ENCODE assay signal across 30 cellular contexts in the genomic region with DNA sequence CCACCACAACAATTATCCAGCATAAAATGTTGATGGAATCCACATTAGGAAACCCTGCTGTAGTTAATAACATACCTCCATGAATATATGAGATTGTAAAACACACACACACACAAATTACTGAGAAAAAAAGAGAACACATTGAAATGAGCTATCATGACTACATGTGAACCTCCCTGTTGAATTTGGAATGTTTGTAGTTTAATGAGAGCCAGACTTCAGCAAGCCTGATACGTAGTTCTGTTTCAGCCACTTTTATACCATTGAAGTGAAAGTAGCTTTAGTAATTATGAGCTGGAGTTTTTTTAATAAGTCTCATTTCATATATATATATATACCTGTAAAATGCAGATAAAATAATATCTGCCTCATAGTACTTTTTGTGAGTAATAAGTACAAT.
"Had no signal": no experiment of that assay in that cellular context is flagged by ENCODE, and none has a peak within 500 bp of the region (broad histone marks: within the 10 kb centered on the region; RNA-seq: fewer than 3 reads in every experiment).

No MANE protein-coding gene starts in this region.

- H2AFZ ChIP-seq: neural progenitor cell, parathyroid adenoma had no signal

- H3K9ac ChIP-seq: neural progenitor cell, parathyroid adenoma had no signal

- H3K27me3 Mint-ChIP-seq: dendritic cell treated with granulocyte-macrophage colony-stimulating factor and Interleukin-4, amounts not matched to agents 40 ng/mL and 50 ng/mL, for 4 days; naive thymus-derived CD4-positive, alpha-beta T cell; progenitor cell of endocrine pancreas; stimulated activated naive CD8-positive, alpha-beta T cell treated with anti-CD3 and anti-CD28 coated beads, Interleukin-15, amount 100 ng/mL, for 72 hours had no signal

- H3K27ac Mint-ChIP-seq: dendritic cell treated with granulocyte-macrophage colony-stimulating factor and Interleukin-4, amounts not matched to agents 40 ng/mL and 50 ng/mL, for 4 days; endodermal cell; naive thymus-derived CD4-positive, alpha-beta T cell; nephron; neural progenitor cell; progenitor cell of endocrine pancreas; stimulated activated naive CD8-positive, alpha-beta T cell treated with anti-CD3 and anti-CD28 coated beads, Interleukin-15, amount 100 ng/mL, for 72 hours had no signal

- H3K36me3 ChIP-seq: colonic mucosa, heart right ventricle, left lung, neural progenitor cell, right lobe of liver, thyroid gland had no signal

- H3K4me3 ChIP-seq: colonic mucosa, heart right ventricle, left lung, neural progenitor cell, right lobe of liver, smooth muscle cell, thyroid gland had no signal

- H3K27me3 ChIP-seq: colonic mucosa, heart right ventricle, left lung, neural progenitor cell, right lobe of liver, thyroid gland had no signal

- ATAC-seq: esophagus mucosa; heart right ventricle; left cardiac atrium; left lung; naive thymus-derived CD4-positive, alpha-beta T cell; right lobe of liver; stimulated activated naive CD8-positive, alpha-beta T cell treated with anti-CD3 and anti-CD28 coated beads, Interleukin-15, amount 100 ng/mL, for 72 hours had no signal

- H3K4me1 Mint-ChIP-seq: naive thymus-derived CD4-positive, alpha-beta T cell; nephron; neural progenitor cell; stimulated activated naive CD8-positive, alpha-beta T cell treated with anti-CD3 and anti-CD28 coated beads, Interleukin-15, amount 100 ng/mL, for 72 hours had no signal

- H3K4me3 Mint-ChIP-seq: dendritic cell treated with granulocyte-macrophage colony-stimulating factor and Interleukin-4, amounts not matched to agents 40 ng/mL and 50 ng/mL, for 4 days; endodermal cell; naive thymus-derived CD4-positive, alpha-beta T cell; nephron; neural progenitor cell; stimulated activated naive CD8-positive, alpha-beta T cell treated with anti-CD3 and anti-CD28 coated beads, Interleukin-15, amount 100 ng/mL, for 72 hours had no signal

- H3K9me3 ChIP-seq: colonic mucosa, left lung, right lobe of liver, thyroid gland had no signal

- H3K27ac ChIP-seq: colonic mucosa, epithelial cell of prostate, heart right ventricle, left lung, neural progenitor cell, parathyroid adenoma, right lobe of liver, thyroid gland had no signal

- FAIRE-seq: islet of Langerhans had no signal

- DNase-seq: colonic mucosa; effector CD8-positive, alpha-beta T cell; endodermal cell; foreskin melanocyte; glutamatergic neuron; heart right ventricle; hippocampal formation; left cardiac atrium; left lung; mesendoderm; midbrain; naive thymus-derived CD4-positive, alpha-beta T cell; right lobe of liver; stimulated activated CD4-positive, alpha-beta T cell treated with anti-CD3 and anti-CD28 coated beads, Interleukin-12 subunit alpha, Interleukin-12 subunit beta, amount 100 ng/mL, for 4 hours; stimulated activated CD4-positive, alpha-beta T cell treated with anti-CD3 and anti-CD28 coated beads, Interleukin-1b, Interleukin-23, amount 100 ng/mL, for 48 hours; stimulated activated CD4-positive, alpha-beta T cell treated with anti-CD3 and anti-CD28 coated beads, Interleukin-4, amount 100 ng/mL, for 1 hour; stimulated activated CD8-positive, alpha-beta memory T cell treated with anti-CD3 and anti-CD28 coated beads, Interleukin-4, amount 100 ng/mL, for 48 hours; stimulated activated naive CD4-positive, alpha-beta T cell; stimulated activated naive CD8-positive, alpha-beta T cell treated with anti-CD3 and anti-CD28 coated beads, Interleukin-15, amount 100 ng/mL, for 72 hours; thyroid gland; trophoblast cell had no signal

- H3K79me2 ChIP-seq: parathyroid adenoma had no signal

- H3K4me2 ChIP-seq: neural progenitor cell, smooth muscle cell had no signal

- H3K4me1 ChIP-seq: colonic mucosa, heart right ventricle, left lung, neural progenitor cell, parathyroid adenoma, right lobe of liver, thyroid gland had no signal

- H3K9me3 Mint-ChIP-seq: endodermal cell, nephron, neural progenitor cell had no signal

- H3K36me3 Mint-ChIP-seq: naive thymus-derived CD4-positive, alpha-beta T cell; neural progenitor cell had no signal
